In the genomic region with DNA sequence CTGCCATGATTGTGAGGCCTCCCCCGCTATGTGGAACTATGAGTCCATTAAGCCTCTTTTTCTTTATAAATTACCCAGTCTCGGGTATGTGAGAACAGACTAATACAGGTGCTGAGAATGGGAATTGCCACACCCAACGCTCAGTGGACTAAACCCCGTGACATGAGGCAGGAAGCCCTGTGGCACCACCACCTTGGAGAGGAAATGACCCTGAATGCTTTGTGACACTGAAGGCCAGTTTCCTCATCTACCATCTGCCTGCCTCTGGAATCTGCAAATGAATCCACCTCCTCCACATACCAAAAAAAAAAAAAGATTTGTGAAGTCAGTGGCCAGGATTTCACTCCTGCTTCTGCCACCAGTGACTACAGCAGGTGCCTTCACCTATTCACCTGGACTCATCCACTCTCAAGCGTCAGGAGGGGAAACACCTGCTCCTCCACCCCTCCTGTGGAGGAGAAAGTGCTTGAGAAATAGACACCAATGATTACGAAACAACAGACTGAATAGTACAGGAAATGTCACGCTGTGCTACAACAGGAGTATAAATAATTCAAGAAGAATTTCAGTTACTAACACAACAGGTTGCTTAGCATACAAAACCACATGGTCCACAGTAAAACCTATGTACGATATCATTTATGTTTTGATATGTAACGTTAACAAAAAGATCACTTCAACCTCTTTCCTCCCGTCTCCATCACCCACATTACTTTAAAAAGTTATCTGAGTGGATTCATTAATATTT, we compare ENCODE assay signal across 8 cellular contexts. TPM values are rescaled to one million over a fixed set of nuclear protein-coding genes. Genes with fewer than 3 reads are reported as not detected.
DNase-seq lines count a peak whose midpoint lies in the region; ATAC-seq and TF ChIP-seq lines count a peak whose summit lies in the region.

No MANE protein-coding gene starts in this region.

- H3K4me3 Mint-ChIP-seq in stimulated activated naive B cell treated with anti-CD40 and anti-IgM and Interleukin-4, amounts not matched to agents 10 μg/mL and 1 μg/mL and 100 μg/mL, for 72 hours = no peak overlapping the region

- DNase-seq in A172 (ENCODE audit: low spot score) (peak; percentile 86), NCI-H1417 (lab: John Stamatoyannopoulos, UW) (peak; percentile 84 to 99 (median 89)), adrenal gland (peak in 6 of 7 donors; percentile 44 to 66 (median 55)), kidney tubule cell (ENCODE audit: low spot score) (peak; percentile 79)
- no peak for DNase-seq in stimulated activated naive B cell treated with anti-CD40 and anti-IgM and Interleukin-4, amounts not matched to agents 10 μg/mL and 1 μg/mL and 100 μg/mL, for 72 hours

- H3K4me3 ChIP-seq in adrenal gland = peak overlapping the region in 1 of 4 donors; percentile 25

- H3K27me3 Mint-ChIP-seq in stimulated activated naive B cell treated with anti-CD40 and anti-IgM and Interleukin-4, amounts not matched to agents 10 μg/mL and 1 μg/mL and 100 μg/mL, for 72 hours = no peaks in the 10 kb centered on the region

- no peaks in the 10 kb centered on the region for H3K36me3 ChIP-seq in adrenal gland (replicated peaks in 1 of 2)

- no peaks in the 10 kb centered on the region for H3K27me3 ChIP-seq in adrenal gland

- WGBS in adrenal gland, 4 donors = 31 to 38% (median 31%) methylated on average over 10 of the region's 10 CpGs

- H3K9me3 Mint-ChIP-seq in stimulated activated naive B cell treated with anti-CD40 and anti-IgM and Interleukin-4, amounts not matched to agents 10 μg/mL and 1 μg/mL and 100 μg/mL, for 72 hours = peaks cover 0 to 3% of the 10 kb centered on the region in 2 donors

- peaks cover 19 to 46% of the 10 kb centered on the region in 2 donors for H3K4me1 ChIP-seq in adrenal gland (replicated peaks in 1 of 2)

- peak overlapping the region; percentile 23 to 86 (median 79) for H3K27ac ChIP-seq in adrenal gland

- H3K4me1 Mint-ChIP-seq in stimulated activated naive B cell treated with anti-CD40 and anti-IgM and Interleukin-4, amounts not matched to agents 10 μg/mL and 1 μg/mL and 100 μg/mL, for 72 hours = peaks cover 7 to 8% of the 10 kb centered on the region in 2 donors

- H3K9me3 ChIP-seq in adrenal gland (replicated peaks in 1 of 3) = no peaks in the 10 kb centered on the region

- no peak overlapping the region for H3K27ac Mint-ChIP-seq in stimulated activated naive B cell treated with anti-CD40 and anti-IgM and Interleukin-4, amounts not matched to agents 10 μg/mL and 1 μg/mL and 100 μg/mL, for 72 hours

- no peak for TF ChIP-seq CTCF in adrenal gland (IDR thresholded peaks at IDR 0.05)

- peaks cover 41 to 66% of the 10 kb centered on the region in 2 donors for H3K36me3 Mint-ChIP-seq in stimulated activated naive B cell treated with anti-CD40 and anti-IgM and Interleukin-4, amounts not matched to agents 10 μg/mL and 1 μg/mL and 100 μg/mL, for 72 hours

- TF ChIP-seq POLR2A in adrenal gland (IDR thresholded peaks at IDR 0.05) = no peak

- intact Hi-C loops in adrenal gland (cut with DNase I) = no loop called here

- ATAC-seq in HG02623 (IDR thresholded peaks at IDR 0.05; ENCODE audit: unreplicated experiment) = no peak
- ATAC-seq in stimulated activated naive B cell treated with anti-CD40 and anti-IgM and Interleukin-4, amounts not matched to agents 10 μg/mL and 1 μg/mL and 100 μg/mL, for 72 hours (replicated peaks) = no peak
- no peak for ATAC-seq in GM19467 (IDR thresholded peaks at IDR 0.05; ENCODE audit: unreplicated experiment)
- no peak for ATAC-seq in HG03025 (IDR thresholded peaks at IDR 0.05; ENCODE audit: low FRiP score, unreplicated experiment)

RNA-seq across cellular contexts. Expression of gene NT5DC3, which starts 41.4 kb away (rescaled TPM):
- total RNA-seq in A172 (2014; rRNA removed; shearing (Covaris generic)) = 12.6 and 12.7 TPM in 2 replicates
- total RNA-seq in adrenal gland = 10 to 100 TPM in 4 of 8 donors, 1 to 10 TPM in 4; 4.8 to 13.1 (median 8.9) TPM
- polyA plus RNA-seq in adrenal gland = 1 to 10 TPM; 4.1 to 5.4 (median 4.2) TPM
